ENCODE assay signal across 20 cellular contexts in genomic region chr1:25740071-25740470, GRCh38. TPM values are rescaled to one million over a fixed set of nuclear protein-coding genes. Genes with fewer than 3 reads are reported as not detected.
A peak's percentile ranks its signal among the peaks of the same experiment; 100 is the strongest.
DNase-seq lines count a peak whose midpoint lies in the region; ATAC-seq, FAIRE-seq and TF ChIP-seq lines count a peak whose summit lies in the region.
"Had no signal": no experiment of that assay in that cellular context is flagged by ENCODE, and none has a peak within 500 bp of the region (broad histone marks: within the 10 kb centered on the region; RNA-seq: fewer than 3 reads in every experiment).

No MANE protein-coding gene starts in this region.

- no peak overlapping the region for H3K4me2 ChIP-seq in H1 (ENCODE audit: insufficient read depth in 1 of 2, low read depth in 2 of 2, low read length in 2 of 2)
- H3K4me2 ChIP-seq: KMS-11 had no signal

- no peak overlapping the region for H4K91ac ChIP-seq in H1 (replicated peaks; ENCODE audit: insufficient read length, low read length)

- no peaks in the 10 kb centered on the region for H3K79me2 ChIP-seq in H1 (ENCODE audit: control insufficient read depth in 1 of 2, insufficient read depth in 2 of 2, low read length in 2 of 2)

- CTCF ChIA-PET in CD8-positive, alpha-beta T cell (lab: Charles Lee): no interaction called here
- CTCF ChIA-PET in H1 (lab: Charles Lee; ENCODE audit: partially characterized antibody): interaction anchor here (0.9 to 7.8 kb wide), 3 partner anchors 14 to 120 kb away, joined by 3 to 53 read pairs (median 5); no protein-coding TSS in a partner anchor

- TF ChIP-seq CTCF in CD8-positive, alpha-beta T cell (IDR thresholded peaks at IDR 0.05): no peak
- no peak for TF ChIP-seq CTCF in H1 (IDR thresholded peaks at IDR 0.05; ENCODE audit: control extremely low read depth in 1 of 3, insufficient read depth in 1 of 3, low read depth in 1 of 3, low read length in 3 of 3)
- TF ChIP-seq CTCF in spleen (IDR thresholded peaks at IDR 0.05 in 8 of 11, conservative IDR thresholded peaks at IDR 0.05 in 3 of 11): no peak

- POLR2A ChIA-PET in CD8-positive, alpha-beta T cell (lab: Charles Lee): no interaction called here
- POLR2A ChIA-PET in H1 (lab: Charles Lee; ENCODE audit: partially characterized antibody): interaction anchor here (0.8 kb wide), 1 partner anchor 25 kb away, joined by 3 read pairs; no protein-coding TSS in a partner anchor

- H2AK5ac ChIP-seq in H1 (ENCODE audit: low read depth, low read length): peak overlapping the region; percentile 47; the same call in 1 of the 2 replicates

- H2BK120ac ChIP-seq in H1 (replicated peaks; ENCODE audit: low read depth, low read length): no peak overlapping the region

- no peaks in the 10 kb centered on the region for H3K23me2 ChIP-seq in H1 (ENCODE audit: low read depth, low read length)

- H3K79me1 ChIP-seq in H1 (ENCODE audit: low read depth, low read length): no peaks in the 10 kb centered on the region

- H3K14ac ChIP-seq in H1 (ENCODE audit: insufficient read length): no peak overlapping the region

- no peaks in the 10 kb centered on the region for H4K20me1 ChIP-seq in H1 (replicated peaks in 1 of 2; ENCODE audit: control insufficient read depth in 1 of 2, insufficient read depth in 2 of 2, low read length in 2 of 2)

- no peak overlapping the region for H2AFZ ChIP-seq in H1 (ENCODE audit: low read length)

- H3K27ac ChIP-seq in CD8-positive, alpha-beta T cell (ENCODE audit: low read depth, low read length): no peak overlapping the region
- H3K27ac ChIP-seq in H1 (ENCODE audit: low read depth, low read length) (no peak overlapping the region), spleen (peak overlapping the region in 1 of 8 donors; percentile 3)
- H3K27ac ChIP-seq: KMS-11 had no signal

- WGBS in H1 (ENCODE audit: extremely low coverage in 1 of 2, insufficient coverage in 1 of 2, insufficient read length in 1 of 2, insufficient replicate concordance in 2 of 2, low coverage in 1 of 2, low lambda C conversion rate in 2 of 2, missing lambda C conversion rate in 1 of 2), 2 experiments: 94% methylated on average over 10 of the region's 10 CpGs; no CpG with 5 or more reads in 1 of the 2 experiments
- WGBS in spleen, 5 donors: 93 to 98% (median 94%) methylated on average over 10 of the region's 10 CpGs

- peaks cover 28% of the 10 kb centered on the region for H3K4me1 Mint-ChIP-seq in activated T-cell treated with anti-CD3 and anti-CD28 coated beads, Interleukin-2, amount 50 U/mL, for 24 hours (ENCODE audit: low read depth)
- H3K4me1 Mint-ChIP-seq in CD8-positive, alpha-beta T cell (ENCODE audit: low read depth): peaks cover 54% of the 10 kb centered on the region
- H3K4me1 Mint-ChIP-seq: CD14-positive monocyte had no signal

- peak overlapping the region; percentile 92 for H2BK15ac ChIP-seq in H1 (ENCODE audit: low read length)

- H3K9me3 Mint-ChIP-seq in activated T-cell treated with anti-CD3 and anti-CD28 coated beads, Interleukin-2, amount 50 U/mL, for 24 hours: no peaks in the 10 kb centered on the region
- H3K9me3 Mint-ChIP-seq in CD8-positive, alpha-beta T cell: no peaks in the 10 kb centered on the region

- no peak overlapping the region for H3K23ac ChIP-seq in H1 (ENCODE audit: insufficient read length)

- no peak for FAIRE-seq in H1 (lab: Jason Lieb, UNC)
- FAIRE-seq: G401.6, RCC 7860 had no signal

- H3K27me3 ChIP-seq in CD8-positive, alpha-beta T cell (ENCODE audit: insufficient read depth, low read length): no peaks in the 10 kb centered on the region
- H3K27me3 ChIP-seq in H1 (replicated peaks in 1 of 4; ENCODE audit: control insufficient read depth in 3 of 4, extremely low read depth in 1 of 4, insufficient read depth in 3 of 4, low read length in 3 of 4) (no peaks in the 10 kb centered on the region; a peak in 1 of 7 replicates), spleen (replicated peaks in 1 of 7) (no peaks in the 10 kb centered on the region)

- H3K4me3 Mint-ChIP-seq in activated T-cell treated with anti-CD3 and anti-CD28 coated beads, Interleukin-2, amount 50 U/mL, for 24 hours: no peak overlapping the region
- H3K4me3 Mint-ChIP-seq in CD8-positive, alpha-beta T cell: no peak overlapping the region
- H3K4me3 Mint-ChIP-seq: CD14-positive monocyte had no signal

- peak overlapping the region; percentile 1 for H3K27ac Mint-ChIP-seq in activated T-cell treated with anti-CD3 and anti-CD28 coated beads, Interleukin-2, amount 50 U/mL, for 24 hours
- peak overlapping the region; percentile 20 for H3K27ac Mint-ChIP-seq in CD8-positive, alpha-beta T cell
- H3K27ac Mint-ChIP-seq: CD14-positive monocyte had no signal

- H4K5ac ChIP-seq in H1 (ENCODE audit: insufficient read length, low read depth, low read length): no peak overlapping the region

- H3K36me3 ChIP-seq in CD8-positive, alpha-beta T cell (ENCODE audit: insufficient read depth, low read length): no peaks in the 10 kb centered on the region
- H3K36me3 ChIP-seq in H1 (ENCODE audit: control insufficient read depth in 2 of 4, insufficient read depth in 4 of 4, low read length in 3 of 4): no peaks in the 10 kb centered on the region
- no peaks in the 10 kb centered on the region for H3K36me3 ChIP-seq in spleen
- H3K36me3 ChIP-seq: HAP-1 had no signal

- H2BK20ac ChIP-seq in H1 (ENCODE audit: low read length): no peak overlapping the region

- no peak for TF ChIP-seq POLR2A in H1 (IDR thresholded peaks at IDR 0.05; ENCODE audit: control extremely low read depth in 1 of 2, low read depth in 2 of 2, low read length in 2 of 2)
- no peak for TF ChIP-seq POLR2A in spleen (IDR thresholded peaks at IDR 0.05)

- H2BK5ac ChIP-seq in H1 (ENCODE audit: low read depth, low read length): peak overlapping the region; percentile 44; the same call in 1 of the 2 replicates

- no peak overlapping the region for H3K9ac ChIP-seq in H1 (replicated peaks in 1 of 4; ENCODE audit: extremely low read depth in 1 of 4, low read depth in 3 of 4, low read length in 3 of 4)
- H3K9ac ChIP-seq: KMS-11 had no signal

- TF ChIP-seq EP300 in H1 (IDR thresholded peaks at IDR 0.05; ENCODE audit: borderline replicate concordance in 1 of 2, low read depth in 2 of 2, low read length in 2 of 2): no peak

- DNase-seq in activated T-cell treated with anti-CD3 and anti-CD28 coated beads, Interleukin-2, amount 50 U/mL, for 24 hours: no peak
- DNase-seq in activated T-cell treated with anti-CD3 and anti-CD28 coated beads, Interleukin-2, amount 50 U/mL, for 1 hour: no peak
- no peak for DNase-seq in CD8-positive, alpha-beta T cell
- DNase-seq in H1 (ENCODE audit: low read depth in 1 of 2, low spot score in 2 of 2): no peak
- DNase-seq in spleen: peak; percentile 30
- DNase-seq in KG1 (lab: John Stamatoyannopoulos, UW): no peak
- DNase-seq: 8988T; COR-L47; DMS 273 treated with DMSO at 0.1 percent for 48 hours; DND-41; MV-4-11; NCI-H1694 treated with DMSO at 0.1 percent for 48 hours; NK-92 treated with Interleukin-12 subunit alpha and Interleukin-12 subunit beta, amount 100 ng/mL, for 24 hours had no signal

- peaks cover 13% of the 10 kb centered on the region for H3K4me1 ChIP-seq in CD8-positive, alpha-beta T cell (ENCODE audit: insufficient read depth, low read length)
- peaks cover 0 to 9% (median 3%) of the 10 kb centered on the region in 4 experiments; a peak in 4 of 7 replicates for H3K4me1 ChIP-seq in H1 (replicated peaks in 1 of 4; ENCODE audit: control insufficient read depth in 3 of 4, insufficient read depth in 4 of 4, low read length in 3 of 4)
- peaks cover 13 to 48% (median 29%) of the 10 kb centered on the region in 6 donors for H3K4me1 ChIP-seq in spleen
- H3K4me1 ChIP-seq: HAP-1 had no signal

- H3K9me3 ChIP-seq in CD8-positive, alpha-beta T cell (ENCODE audit: low read length): no peaks in the 10 kb centered on the region
- H3K9me3 ChIP-seq in H1 (ENCODE audit: insufficient read depth in 2 of 2, low read depth in 1 of 2, low read length in 1 of 2): no peaks in the 10 kb centered on the region
- H3K9me3 ChIP-seq in spleen: no peaks in the 10 kb centered on the region
- H3K9me3 ChIP-seq: HAP-1 had no signal

- no peaks in the 10 kb centered on the region for H3K36me3 Mint-ChIP-seq in activated T-cell treated with anti-CD3 and anti-CD28 coated beads, Interleukin-2, amount 50 U/mL, for 24 hours (ENCODE audit: low read depth)
- peaks cover 24% of the 10 kb centered on the region for H3K36me3 Mint-ChIP-seq in CD8-positive, alpha-beta T cell
- H3K36me3 Mint-ChIP-seq: CD14-positive monocyte had no signal

- H3K18ac ChIP-seq in H1 (ENCODE audit: extremely low read depth, low read length): no peak overlapping the region

- no peak for TF ChIP-seq RAD21 in H1 (IDR thresholded peaks at IDR 0.05 in 1 of 2, conservative IDR thresholded peaks at IDR 0.05 in 1 of 2; ENCODE audit: low read depth in 2 of 2, low read length in 2 of 2)

- peak overlapping the region; percentile 68; the same call in 1 of the 2 replicates for H2BK12ac ChIP-seq in H1 (ENCODE audit: low read depth, low read length)

- H3K27me3 Mint-ChIP-seq in activated T-cell treated with anti-CD3 and anti-CD28 coated beads, Interleukin-2, amount 50 U/mL, for 24 hours: peaks cover 2% of the 10 kb centered on the region
- no peaks in the 10 kb centered on the region for H3K27me3 Mint-ChIP-seq in CD8-positive, alpha-beta T cell (ENCODE audit: low read depth)

- H3K56ac ChIP-seq in H1 (replicated peaks; ENCODE audit: insufficient read length, low read depth, low read length): no peak overlapping the region

- ATAC-seq in CD8-positive, alpha-beta T cell: no peak
- ATAC-seq in HG02610 (IDR thresholded peaks at IDR 0.05; ENCODE audit: unreplicated experiment) (no peak), GM19328 (IDR thresholded peaks at IDR 0.05; ENCODE audit: unreplicated experiment) (no peak)

- no peak overlapping the region for H3K4ac ChIP-seq in H1 (replicated peaks; ENCODE audit: insufficient read length, low read depth, low read length)

- intact Hi-C loops in CD8-positive, alpha-beta T cell (cut with DNase I, micrococcal nuclease): no loop called here
- intact Hi-C loops in spleen (cut with DNase I; ENCODE audit: low total_unique reads): no loop called here

- H4K8ac ChIP-seq in H1 (ENCODE audit: extremely low read depth, insufficient read depth, low read length): peak overlapping the region; percentile 0; the same call in 1 of the 2 replicates

- H3K4me3 ChIP-seq in CD8-positive, alpha-beta T cell (ENCODE audit: low read depth, low read length): no peak overlapping the region
- H3K4me3 ChIP-seq in H1 (ENCODE audit: extremely low read depth in 1 of 4, insufficient read depth in 2 of 4, low read depth in 3 of 4, low read length in 4 of 4) (no peak overlapping the region), spleen (no peak overlapping the region)
- H3K4me3 ChIP-seq: HAP-1 had no signal

RNA-seq across cellular contexts. Expression of gene SELENON, which starts 59.9 kb away (rescaled TPM):
- total RNA-seq in CD8-positive, alpha-beta T cell: 10 to 100 TPM; 18.9 to 20.2 TPM
- 77.4 and 77.6 TPM in 2 replicates for total RNA-seq in H1 (2021; fragmentation: NEBNext Ultra II Directional; extraction: Animal tissue kit (Norgen Biotek cat#: 25700))
- 43.0 and 67.3 TPM in 2 replicates for polyA plus RNA-seq in H1 (2011; rRNA removed)
- 36.6 TPM for polyA plus RNA-seq in H1 (2011; cell fraction: cytosol; rRNA removed)
- 58.6 TPM for polyA plus RNA-seq in H1 (2011; cell fraction: nucleus; rRNA removed)
- 72.8 to 99.4 TPM (median 83.9 TPM) in 4 replicates for polyA plus RNA-seq in H1 (2012, experiment 1 of 2)
- polyA plus RNA-seq in H1 (2012, experiment 2 of 2): 89.8 TPM
- polyA plus RNA-seq in H1 (2013, experiment 1 of 2): 103 TPM
- polyA plus RNA-seq in H1 (2013, experiment 2 of 2): 109 TPM
- 25.4 and 44.6 TPM in 2 replicates for polyA minus RNA-seq in H1 (2011; rRNA and poly(A)+ RNA removed)
- 47.6 TPM for polyA minus RNA-seq in H1 (2011; cell fraction: cytosol; rRNA and poly(A)+ RNA removed)
- polyA minus RNA-seq in H1 (2011; cell fraction: nucleus; rRNA and poly(A)+ RNA removed): 23.2 TPM
- total RNA-seq in spleen: 10 to 100 TPM; 41.4 to 80.9 (median 59.2) TPM
- 10 to 100 TPM in 1 of 3 donors, 1 to 10 TPM in 2; 9.7 to 25.8 (median 9.7) TPM for polyA plus RNA-seq in spleen
